Comparison of ENCODE assay signal across 20 cellular contexts in the genomic region with DNA sequence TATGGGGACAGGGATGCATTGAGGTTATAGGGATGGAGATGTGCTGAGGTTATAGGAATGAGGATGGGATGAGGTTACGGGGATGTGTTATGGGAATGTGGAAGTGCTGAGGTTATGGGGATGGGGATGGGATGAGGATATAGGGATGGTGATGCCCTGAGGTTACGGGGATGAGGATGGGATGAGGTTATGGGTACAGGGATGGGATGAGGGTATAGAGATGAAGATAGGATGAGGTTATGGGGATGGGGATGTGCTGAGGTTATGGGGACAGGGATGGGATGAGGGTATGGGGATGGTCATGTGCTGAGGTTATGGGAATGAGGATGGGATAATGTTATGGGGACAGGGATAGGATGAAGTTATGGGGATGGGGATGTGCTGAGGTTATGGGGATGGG.
"Had no signal": no experiment of that assay in that cellular context is flagged by ENCODE, and none has a peak within 500 bp of the region (broad histone marks: within the 10 kb centered on the region; RNA-seq: fewer than 3 reads in every experiment).

No MANE protein-coding gene starts in this region.

- H3K9me3 Mint-ChIP-seq: mesothelial cell of epicardium had no signal

- H3K9me3 ChIP-seq: esophagus squamous epithelium, gastrocnemius medialis, heart right ventricle, left lung, lower lobe of right lung, mucosa of descending colon had no signal

- H3K4me1 ChIP-seq: esophagus squamous epithelium, gastrocnemius medialis, heart right ventricle, left lung, lower lobe of right lung had no signal

- H3K4me3 Mint-ChIP-seq: mesothelial cell of epicardium had no signal

- H3K27me3 ChIP-seq: esophagus squamous epithelium, gastrocnemius medialis, left lung had no signal

- H3K36me3 ChIP-seq: esophagus squamous epithelium, gastrocnemius medialis, heart right ventricle, left lung, lower lobe of right lung had no signal

- DNase-seq: dermis blood vessel endothelial cell; dorsolateral prefrontal cortex; effector CD4-positive, alpha-beta T cell; effector memory CD4-positive, alpha-beta T cell; esophagus squamous epithelium; foreskin fibroblast; foreskin melanocyte; gastrocnemius medialis; glutamatergic neuron; head of caudate nucleus; heart right ventricle; hippocampal formation; left cardiac atrium; left lung; left ventricle myocardium superior; lower lobe of right lung; mesenchymal stem cell; mucosa of descending colon had no signal

- H3K27ac Mint-ChIP-seq: mesothelial cell of epicardium had no signal

- ATAC-seq: gastrocnemius medialis, heart right ventricle, left cardiac atrium, left lung, left ventricle myocardium superior, lower lobe of right lung, mucosa of descending colon had no signal

- H3K4me3 ChIP-seq: coronary artery, dorsolateral prefrontal cortex, esophagus squamous epithelium, gastrocnemius medialis, heart right ventricle, left lung, lower lobe of right lung, mucosa of descending colon had no signal

- H3K4me1 Mint-ChIP-seq: mesothelial cell of epicardium had no signal

- H3K27ac ChIP-seq: coronary artery, dorsolateral prefrontal cortex, esophagus squamous epithelium, gastrocnemius medialis, heart right ventricle, left lung, lower lobe of right lung had no signal

- H3K36me3 Mint-ChIP-seq: mesothelial cell of epicardium had no signal
